In genomic region chr18:25896178-25896780, GRCh38 we compare ENCODE assay signal across 8 cellular contexts.
DNase-seq lines count a peak whose midpoint lies in the region; ATAC-seq, FAIRE-seq and TF ChIP-seq lines count a peak whose summit lies in the region.

No MANE protein-coding gene starts in this region.

- no peak overlapping the region for H4K91ac ChIP-seq in H1 (replicated peaks; ENCODE audit: insufficient read length, low read length)

- no peak overlapping the region for H2BK20ac ChIP-seq in H1 (ENCODE audit: low read length)

- peaks cover 4 to 16% (median 12%) of the 10 kb centered on the region in 3 donors for H3K27me3 Mint-ChIP-seq in naive B cell

- ATAC-seq in GM21390 (IDR thresholded peaks at IDR 0.05; ENCODE audit: unreplicated experiment), result peak; percentile 86
- peak in 1 of 2 donors; percentile 40 for ATAC-seq in naive B cell (ENCODE audit: low read depth in 2 of 2)

- peak; percentile 36 to 72 (median 55) for TF ChIP-seq CTCF in Peyer's patch (IDR thresholded peaks at IDR 0.05)
- peak; percentile 64 to 73 (median 67) for TF ChIP-seq CTCF in H1 (IDR thresholded peaks at IDR 0.05; ENCODE audit: control extremely low read depth in 1 of 3, insufficient read depth in 1 of 3, low read depth in 1 of 3, low read length in 3 of 3)

- H2BK120ac ChIP-seq in H1 (replicated peaks; ENCODE audit: low read depth, low read length), result no peak overlapping the region

- H3K9me3 ChIP-seq in Peyer's patch, result no peaks in the 10 kb centered on the region
- H3K9me3 ChIP-seq in H1 (ENCODE audit: insufficient read depth in 2 of 2, low read depth in 1 of 2, low read length in 1 of 2), result 0 out of 4 replicates have a peak, but pooled peaks cover 0 to 3% of the 10 kb centered on the region in 2 experiments

- no peak overlapping the region for H3K23ac ChIP-seq in H1 (ENCODE audit: insufficient read length)

- H2BK5ac ChIP-seq in H1 (ENCODE audit: low read depth, low read length), result no peak overlapping the region

- no peak overlapping the region for H3K4me3 ChIP-seq in Peyer's patch
- no peak overlapping the region for H3K4me3 ChIP-seq in H1 (ENCODE audit: extremely low read depth in 1 of 4, insufficient read depth in 2 of 4, low read depth in 3 of 4, low read length in 4 of 4)

- H3K4me1 ChIP-seq in Peyer's patch (no peaks in the 10 kb centered on the region), H1 (replicated peaks in 1 of 4; ENCODE audit: control insufficient read depth in 3 of 4, insufficient read depth in 4 of 4, low read length in 3 of 4) (no peaks in the 10 kb centered on the region)

- no peak overlapping the region for H3K4me3 Mint-ChIP-seq in naive B cell

- no peak overlapping the region for H4K5ac ChIP-seq in H1 (ENCODE audit: insufficient read length, low read depth, low read length)

- H3K79me2 ChIP-seq in H1 (ENCODE audit: control insufficient read depth in 1 of 2, insufficient read depth in 2 of 2, low read length in 2 of 2), result no peaks in the 10 kb centered on the region

- H3K36me3 ChIP-seq in Peyer's patch, result no peaks in the 10 kb centered on the region
- H3K36me3 ChIP-seq in H1 (ENCODE audit: control insufficient read depth in 2 of 4, insufficient read depth in 4 of 4, low read length in 3 of 4), result no peaks in the 10 kb centered on the region

- no peaks in the 10 kb centered on the region for H3K23me2 ChIP-seq in H1 (ENCODE audit: low read depth, low read length)

- H3K27me3 ChIP-seq in Peyer's patch (no peaks in the 10 kb centered on the region), H1 (replicated peaks in 1 of 4; ENCODE audit: control insufficient read depth in 3 of 4, extremely low read depth in 1 of 4, insufficient read depth in 3 of 4, low read length in 3 of 4) (no peaks in the 10 kb centered on the region)

- H3K56ac ChIP-seq in H1 (replicated peaks; ENCODE audit: insufficient read length, low read depth, low read length), result no peak overlapping the region

- H3K9me3 Mint-ChIP-seq in naive B cell, result peaks cover 0 to 8% (median 0%) of the 10 kb centered on the region in 7 donors

- no peak for TF ChIP-seq EP300 in H1 (IDR thresholded peaks at IDR 0.05; ENCODE audit: borderline replicate concordance in 1 of 2, low read depth in 2 of 2, low read length in 2 of 2)

- no peak overlapping the region for H3K27ac Mint-ChIP-seq in naive B cell

- H2AFZ ChIP-seq in H1 (ENCODE audit: low read length), result no peak overlapping the region

- H2BK12ac ChIP-seq in H1 (ENCODE audit: low read depth, low read length), result no peak overlapping the region

- H3K18ac ChIP-seq in H1 (ENCODE audit: extremely low read depth, low read length), result no peak overlapping the region

- H4K20me1 ChIP-seq in H1 (replicated peaks in 1 of 2; ENCODE audit: control insufficient read depth in 1 of 2, insufficient read depth in 2 of 2, low read length in 2 of 2), result no peaks in the 10 kb centered on the region

- H3K79me1 ChIP-seq in H1 (ENCODE audit: low read depth, low read length), result no peaks in the 10 kb centered on the region

- H3K9ac ChIP-seq in H1 (replicated peaks in 1 of 4; ENCODE audit: extremely low read depth in 1 of 4, low read depth in 3 of 4, low read length in 3 of 4), result no peak overlapping the region

- DNase-seq in SKM-1 treated with dmso at 0.1 percent for 144 hours (lab: John Stamatoyannopoulos, UW; ENCODE audit: unreplicated experiment) (peak; percentile 8), SKM-1 (lab: John Stamatoyannopoulos, UW; ENCODE audit: unreplicated experiment) (no peak), HT-29 (ENCODE audit: low spot score) (peak; percentile 15), Peyer's patch (no peak), H1 (ENCODE audit: low read depth in 1 of 2, low spot score in 2 of 2) (no peak), naive B cell (peak; percentile 21), middle frontal gyrus (ENCODE audit: extremely low spot score, low spot score) (no peak)

- TF ChIP-seq POLR2A in Peyer's patch (IDR thresholded peaks at IDR 0.05) (no peak), H1 (IDR thresholded peaks at IDR 0.05; ENCODE audit: control extremely low read depth in 1 of 2, low read depth in 2 of 2, low read length in 2 of 2) (no peak)

- CTCF ChIA-PET in H1 (lab: Charles Lee; ENCODE audit: partially characterized antibody), result interaction anchor here (0.7 to 5.8 kb wide), 14 partner anchors 9 to 893 kb away, joined by 3 to 48 read pairs (median 4); no protein-coding TSS in a partner anchor

- FAIRE-seq in H1 (lab: Jason Lieb, UNC), result peak; percentile 78

- no peak overlapping the region for H3K4me2 ChIP-seq in H1 (ENCODE audit: insufficient read depth in 1 of 2, low read depth in 2 of 2, low read length in 2 of 2)

- TF ChIP-seq RAD21 in H1 (IDR thresholded peaks at IDR 0.05 in 1 of 2, conservative IDR thresholded peaks at IDR 0.05 in 1 of 2; ENCODE audit: low read depth in 2 of 2, low read length in 2 of 2), result peak; percentile 84 to 86

- H4K8ac ChIP-seq in H1 (ENCODE audit: extremely low read depth, insufficient read depth, low read length), result no peak overlapping the region

- H3K4me1 Mint-ChIP-seq in naive B cell, result peaks cover 0 to 6% (median 4%) of the 10 kb centered on the region in 3 donors

- no peaks in the 10 kb centered on the region for H3K36me3 Mint-ChIP-seq in naive B cell

- POLR2A ChIA-PET in H1 (lab: Charles Lee; ENCODE audit: partially characterized antibody), result no interaction called here

- H3K14ac ChIP-seq in H1 (ENCODE audit: insufficient read length), result no peak overlapping the region

- 27% methylated on average over 10 of the region's 10 CpGs; no CpG with 5 or more reads in 1 of the 2 experiments for WGBS in H1 (ENCODE audit: extremely low coverage in 1 of 2, insufficient coverage in 1 of 2, insufficient read length in 1 of 2, insufficient replicate concordance in 2 of 2, low coverage in 1 of 2, low lambda C conversion rate in 2 of 2, missing lambda C conversion rate in 1 of 2), 2 experiments

- H2BK15ac ChIP-seq in H1 (ENCODE audit: low read length), result no peak overlapping the region

- H3K4ac ChIP-seq in H1 (replicated peaks; ENCODE audit: insufficient read length, low read depth, low read length), result no peak overlapping the region

- H3K27ac ChIP-seq in Peyer's patch, result no peak overlapping the region
- H3K27ac ChIP-seq in H1 (ENCODE audit: low read depth, low read length), result no peak overlapping the region

- no peak overlapping the region for H2AK5ac ChIP-seq in H1 (ENCODE audit: low read depth, low read length)

TF ChIP-seq in H1, 55 proteins besides CTCF, POLR2A, EP300 and RAD21:
- no peak for TF ChIP-seq KDM4A (IDR thresholded peaks at IDR 0.05; ENCODE audit: low read depth, low read length, severe bottlenecking)
- no peak for TF ChIP-seq TCF12 (IDR thresholded peaks at IDR 0.05; ENCODE audit: low read depth, low read length)
- TF ChIP-seq RNF2 (IDR thresholded peaks at IDR 0.05; ENCODE audit: borderline replicate concordance, low read depth, low read length, missing control alignments, poor library complexity, severe bottlenecking), result no peak
- TF ChIP-seq BRCA1 (IDR thresholded peaks at IDR 0.05; ENCODE audit: low read depth, low read length), result no peak
- TF ChIP-seq JUND (IDR thresholded peaks at IDR 0.05; ENCODE audit: low read length), result no peak
- TF ChIP-seq GTF2F1 (IDR thresholded peaks at IDR 0.05; ENCODE audit: borderline replicate concordance, low read depth, low read length), result no peak
- peak; percentile 52 for TF ChIP-seq TAF7 (optimal IDR thresholded peaks at IDR 0.05; ENCODE audit: borderline replicate concordance, low read depth, low read length)
- TF ChIP-seq SIX5 (IDR thresholded peaks at IDR 0.05; ENCODE audit: low read depth, low read length), result no peak

Comparison
In these comparisons a context has a peak if more than half of its experiments do, and no peak if none do; other contexts are left out.
1. DNase-seq: peak in SKM-1 treated with dmso at 0.1 percent for 144 hours (single experiment), HT-29 (single experiment) and naive B cell (single experiment); none in SKM-1 (single experiment), Peyer's patch (0 of 3), H1 (0 of 2) and middle frontal gyrus (single experiment).